ENCODE assay signal across 2 cellular contexts in the genomic region with DNA sequence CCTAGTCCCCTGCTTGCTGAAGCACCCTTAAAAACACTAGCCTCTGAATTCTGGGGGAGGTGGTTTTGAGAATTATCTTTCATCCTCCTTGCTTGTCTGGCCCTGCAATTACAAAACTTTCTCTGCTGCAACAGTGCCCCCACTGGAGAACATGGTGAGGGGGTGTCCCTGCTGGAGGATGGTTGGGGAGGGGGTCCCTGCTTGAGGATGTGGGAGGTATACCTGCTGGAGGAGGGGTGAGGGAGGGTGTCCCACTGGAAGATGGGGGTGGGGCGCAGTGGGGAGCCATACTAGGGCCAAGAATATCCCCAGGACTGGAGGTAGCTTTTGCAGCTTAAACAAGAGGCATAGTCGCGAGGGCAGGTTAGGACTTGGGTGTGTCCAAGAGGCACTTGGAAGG.
TF ChIP-seq lines count a peak whose summit lies in the region.

No MANE protein-coding gene starts in this region.

TF ChIP-seq in GM23338, 12 proteins besides CTCF, POLR2A, EP300 and RAD21 (continued from another document):
- TF ChIP-seq, protein P1, sequence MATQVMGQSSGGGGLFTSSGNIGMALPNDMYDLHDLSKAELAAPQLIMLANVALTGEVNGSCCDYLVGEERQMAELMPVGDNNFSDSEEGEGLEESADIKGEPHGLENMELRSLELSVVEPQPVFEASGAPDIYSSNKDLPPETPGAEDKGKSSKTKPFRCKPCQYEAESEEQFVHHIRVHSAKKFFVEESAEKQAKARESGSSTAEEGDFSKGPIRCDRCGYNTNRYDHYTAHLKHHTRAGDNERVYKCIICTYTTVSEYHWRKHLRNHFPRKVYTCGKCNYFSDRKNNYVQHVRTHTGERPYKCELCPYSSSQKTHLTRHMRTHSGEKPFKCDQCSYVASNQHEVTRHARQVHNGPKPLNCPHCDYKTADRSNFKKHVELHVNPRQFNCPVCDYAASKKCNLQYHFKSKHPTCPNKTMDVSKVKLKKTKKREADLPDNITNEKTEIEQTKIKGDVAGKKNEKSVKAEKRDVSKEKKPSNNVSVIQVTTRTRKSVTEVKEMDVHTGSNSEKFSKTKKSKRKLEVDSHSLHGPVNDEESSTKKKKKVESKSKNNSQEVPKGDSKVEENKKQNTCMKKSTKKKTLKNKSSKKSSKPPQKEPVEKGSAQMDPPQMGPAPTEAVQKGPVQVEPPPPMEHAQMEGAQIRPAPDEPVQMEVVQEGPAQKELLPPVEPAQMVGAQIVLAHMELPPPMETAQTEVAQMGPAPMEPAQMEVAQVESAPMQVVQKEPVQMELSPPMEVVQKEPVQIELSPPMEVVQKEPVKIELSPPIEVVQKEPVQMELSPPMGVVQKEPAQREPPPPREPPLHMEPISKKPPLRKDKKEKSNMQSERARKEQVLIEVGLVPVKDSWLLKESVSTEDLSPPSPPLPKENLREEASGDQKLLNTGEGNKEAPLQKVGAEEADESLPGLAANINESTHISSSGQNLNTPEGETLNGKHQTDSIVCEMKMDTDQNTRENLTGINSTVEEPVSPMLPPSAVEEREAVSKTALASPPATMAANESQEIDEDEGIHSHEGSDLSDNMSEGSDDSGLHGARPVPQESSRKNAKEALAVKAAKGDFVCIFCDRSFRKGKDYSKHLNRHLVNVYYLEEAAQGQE (IDR thresholded peaks at IDR 0.05; ENCODE audit: unreplicated experiment) = no peak
- TF ChIP-seq POLR2AphosphoS5 (IDR thresholded peaks at IDR 0.05; ENCODE audit: low read depth) (no peak), ZNF331 (CRISPR knock-in tag; IDR thresholded peaks at IDR 0.05; ENCODE audit: low read depth) (no peak), ZNF114 (CRISPR knock-in tag; IDR thresholded peaks at IDR 0.05) (no peak), CREB1 (CRISPR knock-in tag; IDR thresholded peaks at IDR 0.05; ENCODE audit: low read depth) (no peak)
- TF ChIP-seq, protein P2, sequence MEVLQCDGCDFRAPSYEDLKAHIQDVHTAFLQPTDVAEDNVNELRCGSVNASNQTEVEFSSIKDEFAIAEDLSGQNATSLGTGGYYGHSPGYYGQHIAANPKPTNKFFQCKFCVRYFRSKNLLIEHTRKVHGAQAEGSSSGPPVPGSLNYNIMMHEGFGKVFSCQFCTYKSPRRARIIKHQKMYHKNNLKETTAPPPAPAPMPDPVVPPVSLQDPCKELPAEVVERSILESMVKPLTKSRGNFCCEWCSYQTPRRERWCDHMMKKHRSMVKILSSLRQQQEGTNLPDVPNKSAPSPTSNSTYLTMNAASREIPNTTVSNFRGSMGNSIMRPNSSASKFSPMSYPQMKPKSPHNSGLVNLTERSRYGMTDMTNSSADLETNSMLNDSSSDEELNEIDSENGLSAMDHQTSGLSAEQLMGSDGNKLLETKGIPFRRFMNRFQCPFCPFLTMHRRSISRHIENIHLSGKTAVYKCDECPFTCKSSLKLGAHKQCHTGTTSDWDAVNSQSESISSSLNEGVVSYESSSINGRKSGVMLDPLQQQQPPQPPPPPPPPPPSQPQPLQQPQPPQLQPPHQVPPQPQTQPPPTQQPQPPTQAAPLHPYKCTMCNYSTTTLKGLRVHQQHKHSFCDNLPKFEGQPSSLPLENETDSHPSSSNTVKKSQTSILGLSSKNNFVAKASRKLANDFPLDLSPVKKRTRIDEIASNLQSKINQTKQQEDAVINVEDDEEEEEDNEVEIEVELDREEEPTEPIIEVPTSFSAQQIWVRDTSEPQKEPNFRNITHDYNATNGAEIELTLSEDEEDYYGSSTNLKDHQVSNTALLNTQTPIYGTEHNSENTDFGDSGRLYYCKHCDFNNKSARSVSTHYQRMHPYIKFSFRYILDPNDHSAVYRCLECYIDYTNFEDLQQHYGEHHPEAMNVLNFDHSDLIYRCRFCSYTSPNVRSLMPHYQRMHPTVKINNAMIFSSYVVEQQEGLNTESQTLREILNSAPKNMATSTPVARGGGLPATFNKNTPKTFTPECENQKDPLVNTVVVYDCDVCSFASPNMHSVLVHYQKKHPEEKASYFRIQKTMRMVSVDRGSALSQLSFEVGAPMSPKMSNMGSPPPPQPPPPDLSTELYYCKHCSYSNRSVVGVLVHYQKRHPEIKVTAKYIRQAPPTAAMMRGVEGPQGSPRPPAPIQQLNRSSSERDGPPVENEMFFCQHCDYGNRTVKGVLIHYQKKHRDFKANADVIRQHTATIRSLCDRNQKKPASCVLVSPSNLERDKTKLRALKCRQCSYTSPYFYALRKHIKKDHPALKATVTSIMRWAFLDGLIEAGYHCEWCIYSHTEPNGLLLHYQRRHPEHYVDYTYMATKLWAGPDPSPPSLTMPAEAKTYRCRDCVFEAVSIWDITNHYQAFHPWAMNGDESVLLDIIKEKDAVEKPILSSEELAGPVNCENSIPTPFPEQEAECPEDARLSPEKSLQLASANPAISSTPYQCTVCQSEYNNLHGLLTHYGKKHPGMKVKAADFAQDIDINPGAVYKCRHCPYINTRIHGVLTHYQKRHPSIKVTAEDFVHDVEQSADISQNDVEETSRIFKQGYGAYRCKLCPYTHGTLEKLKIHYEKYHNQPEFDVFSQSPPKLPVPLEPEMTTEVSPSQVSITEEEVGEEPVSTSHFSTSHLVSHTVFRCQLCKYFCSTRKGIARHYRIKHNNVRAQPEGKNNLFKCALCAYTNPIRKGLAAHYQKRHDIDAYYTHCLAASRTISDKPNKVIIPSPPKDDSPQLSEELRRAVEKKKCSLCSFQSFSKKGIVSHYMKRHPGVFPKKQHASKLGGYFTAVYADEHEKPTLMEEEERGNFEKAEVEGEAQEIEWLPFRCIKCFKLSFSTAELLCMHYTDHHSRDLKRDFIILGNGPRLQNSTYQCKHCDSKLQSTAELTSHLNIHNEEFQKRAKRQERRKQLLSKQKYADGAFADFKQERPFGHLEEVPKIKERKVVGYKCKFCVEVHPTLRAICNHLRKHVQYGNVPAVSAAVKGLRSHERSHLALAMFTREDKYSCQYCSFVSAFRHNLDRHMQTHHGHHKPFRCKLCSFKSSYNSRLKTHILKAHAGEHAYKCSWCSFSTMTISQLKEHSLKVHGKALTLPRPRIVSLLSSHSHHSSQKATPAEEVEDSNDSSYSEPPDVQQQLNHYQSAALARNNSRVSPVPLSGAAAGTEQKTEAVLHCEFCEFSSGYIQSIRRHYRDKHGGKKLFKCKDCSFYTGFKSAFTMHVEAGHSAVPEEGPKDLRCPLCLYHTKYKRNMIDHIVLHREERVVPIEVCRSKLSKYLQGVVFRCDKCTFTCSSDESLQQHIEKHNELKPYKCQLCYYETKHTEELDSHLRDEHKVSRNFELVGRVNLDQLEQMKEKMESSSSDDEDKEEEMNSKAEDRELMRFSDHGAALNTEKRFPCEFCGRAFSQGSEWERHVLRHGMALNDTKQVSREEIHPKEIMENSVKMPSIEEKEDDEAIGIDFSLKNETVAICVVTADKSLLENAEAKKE (CRISPR knock-in tag; IDR thresholded peaks at IDR 0.05) = no peak

TF ChIP-seq in WTC11, 78 proteins besides CTCF, POLR2A, EP300 and RAD21 (continued from another document):
- TF ChIP-seq, protein P3, sequence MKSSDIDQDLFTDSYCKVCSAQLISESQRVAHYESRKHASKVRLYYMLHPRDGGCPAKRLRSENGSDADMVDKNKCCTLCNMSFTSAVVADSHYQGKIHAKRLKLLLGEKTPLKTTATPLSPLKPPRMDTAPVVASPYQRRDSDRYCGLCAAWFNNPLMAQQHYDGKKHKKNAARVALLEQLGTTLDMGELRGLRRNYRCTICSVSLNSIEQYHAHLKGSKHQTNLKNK (CRISPR knock-in tag; IDR thresholded peaks at IDR 0.05) = no peak
- TF ChIP-seq, protein P4, sequence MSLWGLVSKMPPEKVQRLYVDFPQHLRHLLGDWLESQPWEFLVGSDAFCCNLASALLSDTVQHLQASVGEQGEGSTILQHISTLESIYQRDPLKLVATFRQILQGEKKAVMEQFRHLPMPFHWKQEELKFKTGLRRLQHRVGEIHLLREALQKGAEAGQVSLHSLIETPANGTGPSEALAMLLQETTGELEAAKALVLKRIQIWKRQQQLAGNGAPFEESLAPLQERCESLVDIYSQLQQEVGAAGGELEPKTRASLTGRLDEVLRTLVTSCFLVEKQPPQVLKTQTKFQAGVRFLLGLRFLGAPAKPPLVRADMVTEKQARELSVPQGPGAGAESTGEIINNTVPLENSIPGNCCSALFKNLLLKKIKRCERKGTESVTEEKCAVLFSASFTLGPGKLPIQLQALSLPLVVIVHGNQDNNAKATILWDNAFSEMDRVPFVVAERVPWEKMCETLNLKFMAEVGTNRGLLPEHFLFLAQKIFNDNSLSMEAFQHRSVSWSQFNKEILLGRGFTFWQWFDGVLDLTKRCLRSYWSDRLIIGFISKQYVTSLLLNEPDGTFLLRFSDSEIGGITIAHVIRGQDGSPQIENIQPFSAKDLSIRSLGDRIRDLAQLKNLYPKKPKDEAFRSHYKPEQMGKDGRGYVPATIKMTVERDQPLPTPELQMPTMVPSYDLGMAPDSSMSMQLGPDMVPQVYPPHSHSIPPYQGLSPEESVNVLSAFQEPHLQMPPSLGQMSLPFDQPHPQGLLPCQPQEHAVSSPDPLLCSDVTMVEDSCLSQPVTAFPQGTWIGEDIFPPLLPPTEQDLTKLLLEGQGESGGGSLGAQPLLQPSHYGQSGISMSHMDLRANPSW (CRISPR knock-in tag; conservative IDR thresholded peaks at IDR 0.05; ENCODE audit: low read depth) = no peak
- TF ChIP-seq NFE2L1 (CRISPR knock-in tag; IDR thresholded peaks at IDR 0.05) = no peak
- TF ChIP-seq NR3C1 (CRISPR knock-in tag; conservative IDR thresholded peaks at IDR 0.05; ENCODE audit: low read depth) = no peak
